In the genomic region with DNA sequence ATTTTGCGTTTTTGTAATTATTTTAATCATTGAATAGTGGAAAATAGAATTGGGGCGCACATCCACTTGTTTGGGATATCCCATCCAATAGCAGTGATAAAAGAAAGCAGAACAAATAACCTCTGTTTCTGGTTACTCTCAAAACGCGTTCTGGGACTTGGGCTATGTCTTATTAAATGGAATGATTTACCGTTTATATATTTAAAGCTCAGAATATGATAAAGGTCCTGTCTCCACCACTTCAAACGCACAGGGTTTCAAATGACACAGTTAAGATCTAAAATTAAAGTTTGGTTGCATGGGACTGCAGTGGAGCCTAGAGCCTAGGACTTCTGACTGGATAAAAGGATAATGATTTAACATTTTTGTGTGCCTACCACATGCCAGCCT, we compare ENCODE assay signal across 9 cellular contexts. TPM values are rescaled to one million over a fixed set of nuclear protein-coding genes. Genes with fewer than 3 reads are reported as not detected.
DNase-seq lines count a peak whose midpoint lies in the region; ATAC-seq and TF ChIP-seq lines count a peak whose summit lies in the region.
"Had no signal": no experiment of that assay in that cellular context is flagged by ENCODE, and none has a peak within 500 bp of the region (broad histone marks: within the 10 kb centered on the region; RNA-seq: fewer than 3 reads in every experiment).

No MANE protein-coding gene starts in this region.

- no peaks in the 10 kb centered on the region for H3K27me3 ChIP-seq in breast epithelium
- H3K27me3 ChIP-seq in ascending aorta: no peaks in the 10 kb centered on the region
- H3K27me3 ChIP-seq in mesendoderm (ENCODE audit: insufficient read depth, low read length, poor library complexity): no peaks in the 10 kb centered on the region
- no peaks in the 10 kb centered on the region for H3K27me3 ChIP-seq in transverse colon

- peak overlapping the region; percentile 96 for H3K9ac ChIP-seq in mesendoderm (ENCODE audit: low read length)

- peaks cover under 1 to 3% of the 10 kb centered on the region in 2 donors for H3K4me1 ChIP-seq in breast epithelium
- H3K4me1 ChIP-seq in ascending aorta: peaks cover 0 to 24% of the 10 kb centered on the region in 2 donors
- peaks cover 2% of the 10 kb centered on the region for H3K4me1 ChIP-seq in mesendoderm (ENCODE audit: control insufficient read depth, low read depth, low read length)
- peaks cover 18 to 45% (median 36%) of the 10 kb centered on the region in 4 donors for H3K4me1 ChIP-seq in transverse colon

- TF ChIP-seq EP300 in transverse colon (IDR thresholded peaks at IDR 0.05; ENCODE audit: low read depth): peak; percentile 40

- H4K5ac ChIP-seq in mesendoderm (ENCODE audit: low read length): no peak overlapping the region

- no peak overlapping the region for H3K18ac ChIP-seq in mesendoderm (ENCODE audit: low read length)

- no CpG with 5 or more reads among the region's 6 CpGs for WGBS in mesendoderm (ENCODE audit: extremely low coverage, insufficient coverage, low lambda C conversion rate)
- 20 to 65% methylated on average over 3 to 6 of the region's 6 CpGs for WGBS in transverse colon (ENCODE audit: low coverage in 1 of 2), 2 donors

- TF ChIP-seq POLR2A in breast epithelium (IDR thresholded peaks at IDR 0.05) (no peak), transverse colon (IDR thresholded peaks at IDR 0.05) (no peak)

- H2AK5ac ChIP-seq in mesendoderm (ENCODE audit: low read length): no peak overlapping the region

- DNase-seq in breast epithelium (ENCODE audit: low spot score in 2 of 2) (no peak), MCF 10A (ENCODE audit: unreplicated experiment) (no peak), ascending aorta (ENCODE audit: low spot score in 2 of 2) (no peak), mesendoderm (no peak), transverse colon (no peak), SW 1271 (lab: John Stamatoyannopoulos, UW) (no peak)
- DNase-seq in activated effector memory CD4-positive, alpha-beta T cell treated with Interleukin-2 at 50 U/mL for 16 hours: no peak
- DNase-seq: effector CD4-positive, alpha-beta T cell had no signal

- H4K8ac ChIP-seq in mesendoderm (ENCODE audit: low read depth, low read length): no peak overlapping the region

- H3K4me2 ChIP-seq in mesendoderm (ENCODE audit: low read length): no peak overlapping the region

- H2BK5ac ChIP-seq in mesendoderm (ENCODE audit: low read length): no peak overlapping the region

- ATAC-seq in GM18511 (IDR thresholded peaks at IDR 0.05; ENCODE audit: unreplicated experiment): no peak

- H3K4me3 ChIP-seq in breast epithelium: peak overlapping the region in 1 of 3 donors; percentile 81
- peak overlapping the region; percentile 83 to 88 for H3K4me3 ChIP-seq in ascending aorta
- no peak overlapping the region for H3K4me3 ChIP-seq in mesendoderm (ENCODE audit: low read length)
- H3K4me3 ChIP-seq in transverse colon: peak overlapping the region in 1 of 4 donors; percentile 83

- in situ Hi-C loops in transverse colon (cut with MboI; ENCODE audit: low pct_ligation_motif_present in 1 of 4, low pct_unique_long_range_greater_than_20kb in 1 of 4, low sequenced_read_pairs in 3 of 4): no loop called here

- CTCF ChIA-PET in MCF 10A (lab: Yijun Ruan, JAX): interaction anchor here (0.8 to 2.6 kb wide), 2 partner anchors 26 to 183 kb away, joined by 3 to 7 read pairs; no protein-coding TSS in a partner anchor

- no TSS peak for BruUV-seq in MCF 10A (replicated peaks; lab: Mats Ljungman, UMichigan)

- TF ChIP-seq CTCF in breast epithelium (IDR thresholded peaks at IDR 0.05) (no peak), MCF 10A (IDR thresholded peaks at IDR 0.05; ENCODE audit: unreplicated experiment) (no peak), ascending aorta (IDR thresholded peaks at IDR 0.05) (no peak), transverse colon (IDR thresholded peaks at IDR 0.05) (no peak)

- no peak overlapping the region for H3K4ac ChIP-seq in mesendoderm (ENCODE audit: low read depth, low read length)

- peaks cover 50% of the 10 kb centered on the region for H3K36me3 Mint-ChIP-seq in MCF 10A (ENCODE audit: insufficient read depth, unreplicated experiment)

- no peak overlapping the region for H3K27ac Mint-ChIP-seq in MCF 10A (ENCODE audit: low read depth, unreplicated experiment)

- no peaks in the 10 kb centered on the region for H3K9me3 Mint-ChIP-seq in MCF 10A (ENCODE audit: unreplicated experiment)

- no peaks in the 10 kb centered on the region for H3K27me3 Mint-ChIP-seq in MCF 10A (ENCODE audit: insufficient read depth, unreplicated experiment)

- peaks cover 35% of the 10 kb centered on the region for H3K4me1 Mint-ChIP-seq in MCF 10A (ENCODE audit: insufficient read depth, unreplicated experiment)

- H3K56ac ChIP-seq in mesendoderm (ENCODE audit: low read length): no peak overlapping the region

- no peaks in the 10 kb centered on the region for H3K36me3 ChIP-seq in breast epithelium
- H3K36me3 ChIP-seq in ascending aorta: peaks cover 15 to 20% of the 10 kb centered on the region in 2 donors
- peaks cover 12% of the 10 kb centered on the region for H3K36me3 ChIP-seq in mesendoderm (ENCODE audit: control insufficient read depth, insufficient read depth, low read length)
- peaks cover 0 to 14% (median 8%) of the 10 kb centered on the region in 4 donors for H3K36me3 ChIP-seq in transverse colon

- POLR2A ChIA-PET in MCF 10A (lab: Yijun Ruan, JAX): interaction anchor here (0.6 to 4.0 kb wide), 5 partner anchors 11 to 139 kb away, joined by 3 to 25 read pairs (median 12); no protein-coding TSS in a partner anchor

- no peak overlapping the region for H2BK120ac ChIP-seq in mesendoderm (ENCODE audit: low read depth, low read length)

- peak overlapping the region; percentile 100 for H3K27ac ChIP-seq in breast epithelium
- peak overlapping the region; percentile 98 to 100 for H3K27ac ChIP-seq in ascending aorta
- no peak overlapping the region for H3K27ac ChIP-seq in mesendoderm (ENCODE audit: low read depth, low read length)
- H3K27ac ChIP-seq in transverse colon: peak overlapping the region; percentile 95 to 100 (median 100)

- H3K79me1 ChIP-seq in mesendoderm (ENCODE audit: low read length): no peaks in the 10 kb centered on the region

- peaks cover 28% of the 10 kb centered on the region for H3K79me2 ChIP-seq in mesendoderm (ENCODE audit: control insufficient read depth, insufficient read depth, low read length)

- intact Hi-C loops in breast epithelium (cut with DNase I; ENCODE audit: low total_unique reads): no loop called here
- intact Hi-C loops in MCF 10A (cut with micrococcal nuclease): loop anchor here (5.0 kb wide), 2 partner anchors 108 to 262 kb away; no protein-coding TSS in a partner anchor
- intact Hi-C loops in ascending aorta (cut with DNase I): loop anchor here (5.0 kb wide), 2 partner anchors 128 to 182 kb away; partner anchors contain the start of gene JHY
- intact Hi-C loops in transverse colon (cut with DNase I; ENCODE audit: low total_unique reads): no loop called here

- no peak overlapping the region for H3K4me3 Mint-ChIP-seq in MCF 10A (ENCODE audit: unreplicated experiment)

- no peak overlapping the region for H2BK15ac ChIP-seq in mesendoderm (replicated peaks; ENCODE audit: low read depth)

- no peak overlapping the region for H3K23ac ChIP-seq in mesendoderm (ENCODE audit: low read length)

- no peaks in the 10 kb centered on the region for H3K9me3 ChIP-seq in breast epithelium
- H3K9me3 ChIP-seq in ascending aorta: no peaks in the 10 kb centered on the region
- no peaks in the 10 kb centered on the region for H3K9me3 ChIP-seq in transverse colon

RNA-seq across cellular contexts. Expression of gene HSPA8, which starts 2.3 kb away (rescaled TPM):
- total RNA-seq in breast epithelium (100 to 1,000 TPM; 691 to 851 (median 698) TPM), MCF 10A (2022) (443 and 568 TPM in 2 replicates), ascending aorta (619 TPM), transverse colon (100 to 1,000 TPM; 183 to 783 (median 651) TPM)
- polyA plus RNA-seq in mesendoderm (2013, experiment 1 of 2): 2,354 TPM
- 2,369 TPM for polyA plus RNA-seq in mesendoderm (2013, experiment 2 of 2)

Comparison
In these comparisons a context has a peak if more than half of its experiments do, and no peak if none do; other contexts are left out.
1. intact Hi-C loops: an anchor here in MCF 10A (5.0 kb wide) and ascending aorta (5.0 kb wide); none called in breast epithelium and transverse colon.